1 cellular context compared by ENCODE assay signal in genomic region chr19:14571695-14572490, GRCh38.
A peak's percentile ranks its signal among the peaks of the same experiment; 100 is the strongest.
TF ChIP-seq lines count a peak whose summit lies in the region.

Gene NDUFB7 (minus strand): TSS chr19:14572066. CDS start chr19:14572000, 66 bp downstream.

TF ChIP-seq in K562, 482 proteins besides CTCF, POLR2A, EP300 and RAD21 (continued from another document and continues in another):
- TF ChIP-seq MIER1 (IDR thresholded peaks at IDR 0.05; ENCODE audit: low read depth) (no peak), HDGF (IDR thresholded peaks at IDR 0.05) (no peak), SPI1 (IDR thresholded peaks at IDR 0.05; ENCODE audit: borderline replicate concordance, low read depth, low read length) (no peak), KDM4B (IDR thresholded peaks at IDR 0.05; ENCODE audit: borderline replicate concordance in 2 of 2, low read depth in 1 of 2) (peak in 1 of 2 experiments; percentile 98; a peak in 2 of 4 replicates), THAP12 (CRISPR knock-in tag; IDR thresholded peaks at IDR 0.05) (peak; percentile 99), HIVEP1 (CRISPR knock-in tag; IDR thresholded peaks at IDR 0.05) (no peak), THRAP3 (IDR thresholded peaks at IDR 0.05; ENCODE audit: borderline replicate concordance) (peak; percentile 61; the same call in 1 of the 2 replicates), ZFX (CRISPR knock-in tag; IDR thresholded peaks at IDR 0.05) (peak; percentile 74), ZNF197 (CRISPR knock-in tag; IDR thresholded peaks at IDR 0.05; ENCODE audit: low read depth) (0 out of 2 replicates have a peak, but pooled peaks have one; percentile 56), ZFPM2 (CRISPR knock-in tag; IDR thresholded peaks at IDR 0.05) (no peak), ZNF512 (tag; IDR thresholded peaks at IDR 0.05) (no peak), BCOR (IDR thresholded peaks at IDR 0.05) (peak; percentile 73), XRCC5 (IDR thresholded peaks at IDR 0.05; ENCODE audit: low read depth, low read length) (peak; percentile 89), TARDBP (IDR thresholded peaks at IDR 0.05) (no peak), JUND (IDR thresholded peaks at IDR 0.05; ENCODE audit: borderline replicate concordance, low read depth, low read length) (peak; percentile 79), JUND (tag; IDR thresholded peaks at IDR 0.05; ENCODE audit: borderline replicate concordance, low read depth, low read length) (no peak), ZNF217 (CRISPR knock-in tag; IDR thresholded peaks at IDR 0.05) (no peak), PHF8 (IDR thresholded peaks at IDR 0.05; ENCODE audit: borderline replicate concordance, low read length) (peak; percentile 96), PHF21A (IDR thresholded peaks at IDR 0.05; ENCODE audit: borderline replicate concordance, low read depth) (no peak), ZNF780A (CRISPR knock-in tag; IDR thresholded peaks at IDR 0.05) (no peak), MTA3 (IDR thresholded peaks at IDR 0.05; ENCODE audit: borderline replicate concordance) (peak; percentile 88), ELF4 (CRISPR knock-in tag; IDR thresholded peaks at IDR 0.05) (peak; percentile 63; the same call in 1 of the 2 replicates), E2F5 (CRISPR knock-in tag; IDR thresholded peaks at IDR 0.05) (no peak), MCM5 (IDR thresholded peaks at IDR 0.05; ENCODE audit: low read depth) (no peak), POLR2AphosphoS2 (IDR thresholded peaks at IDR 0.05; ENCODE audit: low read length) (no peak), ZNF146 (CRISPR knock-in tag; IDR thresholded peaks at IDR 0.05; ENCODE audit: unreplicated experiment) (no peak), ZC3H8 (IDR thresholded peaks at IDR 0.05) (0 out of 2 replicates have a peak, but pooled peaks have one; percentile 62), ZNF282 (CRISPR knock-in tag; IDR thresholded peaks at IDR 0.05) (no peak), TRIM24 (IDR thresholded peaks at IDR 0.05) (peak in 1 of 2 experiments; percentile 77; a peak in 2 of 4 replicates), U2AF2 (optimal IDR thresholded peaks at IDR 0.05; ENCODE audit: low read depth, low read length) (no peak), FOXK2 (conservative IDR thresholded peaks at IDR 0.05 in 1 of 2, IDR thresholded peaks at IDR 0.05 in 1 of 2; ENCODE audit: low read depth in 2 of 2) (peak; percentile 55 to 66; a peak in 2 of 4 replicates), ZNF133 (CRISPR knock-in tag; IDR thresholded peaks at IDR 0.05) (no peak), GTF2B (IDR thresholded peaks at IDR 0.05; ENCODE audit: extremely low read depth, insufficient read length) (no peak), PREB (CRISPR knock-in tag; IDR thresholded peaks at IDR 0.05) (0 out of 2 replicates have a peak, but pooled peaks have one; percentile 37), TFAM (CRISPR knock-in tag; conservative IDR thresholded peaks at IDR 0.05) (no peak), E2F8 (IDR thresholded peaks at IDR 0.05; ENCODE audit: low read depth, partially characterized antibody) (peak; percentile 92), ILF3 (IDR thresholded peaks at IDR 0.05; ENCODE audit: borderline replicate concordance) (no peak), L3MBTL2 (IDR thresholded peaks at IDR 0.05) (peak; percentile 65), TBL1XR1 (IDR thresholded peaks at IDR 0.05; ENCODE audit: low read length in 2 of 2) (peak; percentile 37 to 76; a peak in 2 of 4 replicates), CHD1 (IDR thresholded peaks at IDR 0.05; ENCODE audit: low read length) (no peak), NFE2L1 (tag; IDR thresholded peaks at IDR 0.05; ENCODE audit: borderline replicate concordance, low read depth) (no peak), ZNF140 (CRISPR knock-in tag; IDR thresholded peaks at IDR 0.05) (no peak), TCF7 (IDR thresholded peaks at IDR 0.05; ENCODE audit: borderline replicate concordance) (0 out of 2 replicates have a peak, but pooled peaks have one; percentile 38), NFRKB (IDR thresholded peaks at IDR 0.05; ENCODE audit: low read depth) (no peak)
- TF ChIP-seq, protein P1, sequence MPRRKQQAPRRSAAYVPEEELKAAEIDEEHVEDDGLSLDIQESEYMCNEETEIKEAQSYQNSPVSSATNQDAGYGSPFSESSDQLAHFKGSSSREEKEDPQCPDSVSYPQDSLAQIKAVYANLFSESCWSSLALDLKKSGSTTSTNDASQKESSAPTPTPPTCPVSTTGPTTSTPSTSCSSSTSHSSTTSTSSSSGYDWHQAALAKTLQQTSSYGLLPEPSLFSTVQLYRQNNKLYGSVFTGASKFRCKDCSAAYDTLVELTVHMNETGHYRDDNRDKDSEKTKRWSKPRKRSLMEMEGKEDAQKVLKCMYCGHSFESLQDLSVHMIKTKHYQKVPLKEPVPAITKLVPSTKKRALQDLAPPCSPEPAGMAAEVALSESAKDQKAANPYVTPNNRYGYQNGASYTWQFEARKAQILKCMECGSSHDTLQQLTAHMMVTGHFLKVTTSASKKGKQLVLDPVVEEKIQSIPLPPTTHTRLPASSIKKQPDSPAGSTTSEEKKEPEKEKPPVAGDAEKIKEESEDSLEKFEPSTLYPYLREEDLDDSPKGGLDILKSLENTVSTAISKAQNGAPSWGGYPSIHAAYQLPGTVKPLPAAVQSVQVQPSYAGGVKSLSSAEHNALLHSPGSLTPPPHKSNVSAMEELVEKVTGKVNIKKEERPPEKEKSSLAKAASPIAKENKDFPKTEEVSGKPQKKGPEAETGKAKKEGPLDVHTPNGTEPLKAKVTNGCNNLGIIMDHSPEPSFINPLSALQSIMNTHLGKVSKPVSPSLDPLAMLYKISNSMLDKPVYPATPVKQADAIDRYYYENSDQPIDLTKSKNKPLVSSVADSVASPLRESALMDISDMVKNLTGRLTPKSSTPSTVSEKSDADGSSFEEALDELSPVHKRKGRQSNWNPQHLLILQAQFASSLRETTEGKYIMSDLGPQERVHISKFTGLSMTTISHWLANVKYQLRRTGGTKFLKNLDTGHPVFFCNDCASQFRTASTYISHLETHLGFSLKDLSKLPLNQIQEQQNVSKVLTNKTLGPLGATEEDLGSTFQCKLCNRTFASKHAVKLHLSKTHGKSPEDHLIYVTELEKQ (CRISPR knock-in tag; IDR thresholded peaks at IDR 0.05): no peak
- TF ChIP-seq, protein P2, sequence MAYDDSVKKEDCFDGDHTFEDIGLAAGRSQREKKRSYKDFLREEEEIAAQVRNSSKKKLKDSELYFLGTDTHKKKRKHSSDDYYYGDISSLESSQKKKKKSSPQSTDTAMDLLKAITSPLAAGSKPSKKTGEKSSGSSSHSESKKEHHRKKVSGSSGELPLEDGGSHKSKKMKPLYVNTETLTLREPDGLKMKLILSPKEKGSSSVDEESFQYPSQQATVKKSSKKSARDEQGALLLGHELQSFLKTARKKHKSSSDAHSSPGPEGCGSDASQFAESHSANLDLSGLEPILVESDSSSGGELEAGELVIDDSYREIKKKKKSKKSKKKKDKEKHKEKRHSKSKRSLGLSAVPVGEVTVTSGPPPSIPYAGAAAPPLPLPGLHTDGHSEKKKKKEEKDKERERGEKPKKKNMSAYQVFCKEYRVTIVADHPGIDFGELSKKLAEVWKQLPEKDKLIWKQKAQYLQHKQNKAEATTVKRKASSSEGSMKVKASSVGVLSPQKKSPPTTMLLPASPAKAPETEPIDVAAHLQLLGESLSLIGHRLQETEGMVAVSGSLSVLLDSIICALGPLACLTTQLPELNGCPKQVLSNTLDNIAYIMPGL (CRISPR knock-in tag; IDR thresholded peaks at IDR 0.05): peak; percentile 64
- TF ChIP-seq, protein P3, sequence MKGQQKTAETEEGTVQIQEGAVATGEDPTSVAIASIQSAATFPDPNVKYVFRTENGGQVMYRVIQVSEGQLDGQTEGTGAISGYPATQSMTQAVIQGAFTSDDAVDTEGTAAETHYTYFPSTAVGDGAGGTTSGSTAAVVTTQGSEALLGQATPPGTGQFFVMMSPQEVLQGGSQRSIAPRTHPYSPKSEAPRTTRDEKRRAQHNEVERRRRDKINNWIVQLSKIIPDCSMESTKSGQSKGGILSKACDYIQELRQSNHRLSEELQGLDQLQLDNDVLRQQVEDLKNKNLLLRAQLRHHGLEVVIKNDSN (CRISPR knock-in tag; IDR thresholded peaks at IDR 0.05): no peak; the same call in none of the 2 replicates
- TF ChIP-seq, protein P4, sequence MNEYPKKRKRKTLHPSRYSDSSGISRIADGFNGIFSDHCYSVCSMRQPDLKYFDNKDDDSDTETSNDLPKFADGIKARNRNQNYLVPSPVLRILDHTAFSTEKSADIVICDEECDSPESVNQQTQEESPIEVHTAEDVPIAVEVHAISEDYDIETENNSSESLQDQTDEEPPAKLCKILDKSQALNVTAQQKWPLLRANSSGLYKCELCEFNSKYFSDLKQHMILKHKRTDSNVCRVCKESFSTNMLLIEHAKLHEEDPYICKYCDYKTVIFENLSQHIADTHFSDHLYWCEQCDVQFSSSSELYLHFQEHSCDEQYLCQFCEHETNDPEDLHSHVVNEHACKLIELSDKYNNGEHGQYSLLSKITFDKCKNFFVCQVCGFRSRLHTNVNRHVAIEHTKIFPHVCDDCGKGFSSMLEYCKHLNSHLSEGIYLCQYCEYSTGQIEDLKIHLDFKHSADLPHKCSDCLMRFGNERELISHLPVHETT (CRISPR knock-in tag; conservative IDR thresholded peaks at IDR 0.05 in 1 of 2, IDR thresholded peaks at IDR 0.05 in 1 of 2): peak in 1 of 2 experiments; percentile 84; a peak in 2 of 4 replicates
- TF ChIP-seq, protein P5, sequence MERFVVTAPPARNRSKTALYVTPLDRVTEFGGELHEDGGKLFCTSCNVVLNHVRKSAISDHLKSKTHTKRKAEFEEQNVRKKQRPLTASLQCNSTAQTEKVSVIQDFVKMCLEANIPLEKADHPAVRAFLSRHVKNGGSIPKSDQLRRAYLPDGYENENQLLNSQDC (CRISPR knock-in tag; IDR thresholded peaks at IDR 0.05): no peak
